ENCODE assay signal across 8 cellular contexts in the genomic region with DNA sequence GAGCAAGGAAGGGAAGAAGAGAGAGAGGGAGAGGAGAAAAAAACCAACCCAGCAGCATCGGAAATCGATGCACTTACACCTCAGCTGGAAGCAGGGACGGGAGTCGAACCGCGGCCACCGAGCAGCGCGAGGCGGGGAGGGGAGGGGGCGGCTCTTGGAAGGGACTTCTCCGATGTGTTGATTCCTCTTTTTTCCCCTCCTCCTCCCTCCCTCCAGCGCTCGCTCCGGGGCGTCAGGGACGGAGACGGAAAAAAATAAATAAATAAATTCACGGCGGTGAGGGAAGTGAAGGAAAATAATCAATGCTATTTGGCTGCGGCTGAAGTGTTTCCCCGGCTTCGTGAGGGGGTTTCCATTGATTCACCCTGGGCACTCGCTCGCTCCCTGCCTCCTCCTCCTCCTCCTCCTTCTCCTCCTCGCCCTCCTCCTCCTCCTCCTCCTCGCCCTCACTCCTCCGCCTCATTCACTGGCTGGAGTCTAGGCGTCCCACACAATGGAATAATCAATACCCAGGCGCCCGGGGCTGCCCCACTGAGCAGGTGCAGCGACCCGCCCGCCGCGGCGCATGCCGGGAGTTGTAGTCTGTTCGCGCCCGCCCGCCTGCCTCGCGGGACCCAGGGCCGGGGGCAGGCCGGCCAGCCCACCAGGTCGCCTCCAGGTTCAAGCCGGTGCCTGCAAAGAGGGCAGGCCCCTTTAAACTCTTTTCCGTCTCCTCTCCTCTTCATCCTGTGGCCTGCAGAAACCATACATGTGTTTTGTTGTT.
DNase-seq lines count a peak whose midpoint lies in the region; ATAC-seq and TF ChIP-seq lines count a peak whose summit lies in the region.

A gene (minus strand): TSS at position 500 of the 763 bp plus-strand sequence. CDS start 16,440 bp downstream, outside the sequence.

- H3K9me3 ChIP-seq in HUES6 (ENCODE audit: control insufficient read depth, insufficient read depth, low read depth, low read length) = no peaks in the 10 kb centered on the region
- H3K9me3 ChIP-seq in mucosa of rectum (ENCODE audit: control insufficient read depth in 2 of 2, low read length in 2 of 2) = no peaks in the 10 kb centered on the region

- peak; percentile 49 for ATAC-seq in GM19467 (IDR thresholded peaks at IDR 0.05; ENCODE audit: unreplicated experiment)

- H3K9ac ChIP-seq in HUES6 (ENCODE audit: low read length) = peak within 1 kb of the TSS; percentile 87
- H3K9ac ChIP-seq in mucosa of rectum (ENCODE audit: low read depth in 1 of 2, low read length in 2 of 2) = peak within 1 kb of the TSS; percentile 41 to 63

- TF ChIP-seq CTCF in C4-2B (conservative IDR thresholded peaks at IDR 0.05) (no peak), epithelial cell of esophagus (IDR thresholded peaks at IDR 0.05; ENCODE audit: insufficient read depth, low read depth, low read length, missing control alignments) (no peak)

- H3K36me3 ChIP-seq in HUES6 (ENCODE audit: control insufficient read depth, insufficient read depth, low read length) = no peaks in the 10 kb centered on the region
- H3K36me3 ChIP-seq in mucosa of rectum (ENCODE audit: control insufficient read depth in 2 of 2, insufficient read depth in 2 of 2, low read length in 2 of 2) = no peaks in the 10 kb centered on the region

- H3K4me1 ChIP-seq in HUES6 (ENCODE audit: control insufficient read depth, insufficient read depth, low read length) = peaks cover 48% of the 10 kb centered on the region
- peaks cover 2 to 4% of the 10 kb centered on the region in 2 donors for H3K4me1 ChIP-seq in mucosa of rectum (ENCODE audit: control insufficient read depth in 2 of 2, insufficient read depth in 2 of 2, low read length in 2 of 2)

- peak; percentile 40 for DNase-seq in NOMO-1 treated with dmso at 0.1 percent for 144 hours (lab: John Stamatoyannopoulos, UW; ENCODE audit: unreplicated experiment)
- DNase-seq in activated CD8-positive, alpha-beta memory T cell treated with anti-CD3 and anti-CD28 coated beads, Interleukin-2, amount 50 U/mL, for 1 hour (ENCODE audit: extremely low read depth) = peak; percentile 31
- peak; percentile 59 for DNase-seq in epithelial cell of esophagus (ENCODE audit: low read depth)
- DNase-seq in stimulated activated CD8-positive, alpha-beta memory T cell treated with anti-CD3 and anti-CD28 coated beads, Interleukin-4, amount 100 ng/mL, for 1 hour (ENCODE audit: low read depth in 2 of 2, low spot score in 1 of 2) = peak; percentile 41 to 53

- H3K27ac ChIP-seq in C4-2B = peak within 1 kb of the TSS; percentile 50
- H3K27ac ChIP-seq in HUES6 (ENCODE audit: low read depth, low read length) = peak within 1 kb of the TSS; percentile 81; the same call in 1 of the 2 replicates
- no peak within 1 kb of the TSS for H3K27ac ChIP-seq in mucosa of rectum (ENCODE audit: low read depth in 2 of 2, low read length in 2 of 2)

- no peaks in the 10 kb centered on the region; the same call in 1 of the 2 replicates for H3K27me3 ChIP-seq in HUES6 (ENCODE audit: control insufficient read depth, insufficient read depth, low read length)
- peaks cover 0 to 2% of the 10 kb centered on the region in 2 donors for H3K27me3 ChIP-seq in mucosa of rectum (ENCODE audit: control insufficient read depth in 2 of 2, insufficient read depth in 2 of 2, low read length in 2 of 2)

- H3K4me3 ChIP-seq in HUES6 (ENCODE audit: low read depth, low read length) = peak within 1 kb of the TSS; percentile 91
- H3K4me3 ChIP-seq in epithelial cell of esophagus (ENCODE audit: low read length) = peak within 1 kb of the TSS; percentile 70
- H3K4me3 ChIP-seq in mucosa of rectum (ENCODE audit: low read length in 2 of 2) = peak within 1 kb of the TSS; percentile 84 to 86

Comparison
In these comparisons a context has a peak if more than half of its experiments do, and no peak if none do; other contexts are left out.
1. H3K27ac ChIP-seq: peak in C4-2B (single experiment) and HUES6 (single experiment); none in mucosa of rectum (0 of 2).
2. Peak in every context shown above with its lines, with median percentiles within 50 percentile points of each other: H3K4me3 ChIP-seq and DNase-seq.